In genomic region chr1:230766318-230766717, GRCh38 we compare ENCODE assay signal across 38 cellular contexts. TPM values are rescaled to one million over a fixed set of nuclear protein-coding genes. Genes with fewer than 3 reads are reported as not detected.
"Had no signal": no experiment of that assay in that cellular context is flagged by ENCODE, and none has a peak within 500 bp of the region (broad histone marks: within the 10 kb centered on the region; RNA-seq: fewer than 3 reads in every experiment).

No MANE protein-coding gene starts in this region.

- FAIRE-seq: astrocyte, bronchial epithelial cell had no signal

- H3K9me3 ChIP-seq: adrenal gland, ascending aorta, body of pancreas, breast epithelium had no signal

- H3K27me3 ChIP-seq: adrenal gland, ascending aorta, body of pancreas, brain microvascular endothelial cell, breast epithelium, cardiac muscle cell had no signal

- ATAC-seq: activated naive CD4-positive, alpha-beta T cell treated with anti-CD3 and anti-CD28 coated beads, Interleukin-2, amount 50 U/mL, for 72 hours; activated naive CD8-positive, alpha-beta T cell treated with anti-CD3 and anti-CD28 coated beads, Interleukin-2, amount 50 U/mL, for 24 hours; activated T-cell treated with anti-CD3 and anti-CD28 coated beads, Interleukin-2, amount 50 U/mL, for 4 hours; activated T-cell treated with anti-CD3 and anti-CD28 coated beads, Interleukin-2, amount 50 U/mL, for 72 hours; activated T-helper 17 cell treated with anti-CD3 and anti-CD28 coated beads, Interleukin-2, amount 50 U/mL, for 72 hours; body of pancreas had no signal

- H3K4me3 ChIP-seq: adrenal gland, ascending aorta, body of pancreas, breast epithelium, cardiac muscle cell had no signal

- DNase-seq: activated effector memory CD4-positive, alpha-beta T cell treated with anti-CD3 and anti-CD28 coated beads, Interleukin-2, amount 50 U/mL, for 16 hours; activated effector memory CD4-positive, alpha-beta T cell treated with Interleukin-2 at 50 U/mL for 16 hours; activated gamma-delta T cell; activated gamma-delta T cell treated with Interleukin-2 at 50 U/mL for 16 hours; activated naive CD4-positive, alpha-beta T cell; activated naive CD4-positive, alpha-beta T cell treated with anti-CD3 and anti-CD28 coated beads for 36 hours; activated naive CD4-positive, alpha-beta T cell treated with anti-CD3 and anti-CD28 coated beads, Interleukin-2, amount 10 ng/mL, durations not matched to agents 7 days and 5 days; activated naive CD4-positive, alpha-beta T cell treated with anti-CD3 and anti-CD28 coated beads, Interleukin-2, amount 50 U/mL, for 16 hours; activated naive CD4-positive, alpha-beta T cell treated with Interleukin-2 at 50 U/mL for 16 hours; activated naive CD8-positive, alpha-beta T cell treated with anti-CD3 and anti-CD28 coated beads for 36 hours; activated naive CD8-positive, alpha-beta T cell treated with anti-CD3 and anti-CD28 coated beads, Interleukin-2, amount 10 ng/mL, durations not matched to agents 7 days and 5 days; activated naive CD8-positive, alpha-beta T cell treated with anti-CD3 and anti-CD28 coated beads, Interleukin-2, amount 50 U/mL, for 24 hours; activated T-cell treated with anti-CD3 and anti-CD28 coated beads, Interleukin-2, amount 50 U/mL, for 1 hour; activated T-cell treated with anti-CD3 and anti-CD28 coated beads, Interleukin-2, amount 50 U/mL, for 24 hours; activated T-cell treated with anti-CD3 and anti-CD28 coated beads, Interleukin-2, amount 50 U/mL, for 4 hours; activated T-cell treated with anti-CD3 and anti-CD28 coated beads, Interleukin-2, amount 50 U/mL, for 48 hours; activated T-cell treated with anti-CD3 and anti-CD28 coated beads, Interleukin-2, amount 50 U/mL, for 72 hours; adrenal gland; amniotic stem cell; amygdala; anterior cingulate cortex; aorta; body of pancreas; brain microvascular endothelial cell; caudate nucleus; central memory CD4-positive, alpha-beta T cell; cerebellar nuclear complex had no signal

- H3K36me3 ChIP-seq: adrenal gland, ascending aorta, brain microvascular endothelial cell, breast epithelium, cardiac muscle cell had no signal

- H3K4me1 ChIP-seq: adrenal gland, ascending aorta, breast epithelium had no signal

- H3K27ac ChIP-seq: adrenal gland, ascending aorta, body of pancreas, brain microvascular endothelial cell, breast epithelium, cardiac muscle cell had no signal

RNA-seq across cellular contexts. Expression of gene CAPN9, which starts 19.1 kb away (rescaled TPM):
- total RNA-seq: activated naive CD4-positive, alpha-beta T cell treated with anti-CD3 and anti-CD28 coated beads for 36 hours; activated naive CD4-positive, alpha-beta T cell treated with anti-CD3 and anti-CD28 coated beads, Interleukin-2, amount 50 U/mL, for 72 hours; activated naive CD8-positive, alpha-beta T cell treated with anti-CD3 and anti-CD28 coated beads for 36 hours; activated naive CD8-positive, alpha-beta T cell treated with anti-CD3 and anti-CD28 coated beads, Interleukin-2, amount 10 ng/mL, durations not matched to agents 7 days and 5 days; activated T-cell treated with anti-CD3 and anti-CD28 coated beads, Interleukin-2, amount 50 U/mL, for 4 hours; activated T-cell treated with anti-CD3 and anti-CD28 coated beads, Interleukin-2, amount 50 U/mL, for 72 hours; activated T-helper 1 cell treated with anti-CD3 and anti-CD28 coated beads, Interleukin-12 subunit alpha, Interleukin-12 subunit beta, Interleukin-2, Interleukin-4 antibody, amounts not matched to agents 30 ng/mL and 10 ng/mL and 1 ng/mL, durations not matched to agents 14 hours and 24 hours and 36 hours; activated T-helper 17 cell treated with anti-CD3 and anti-CD28 coated beads, Interleukin-2, amount 50 U/mL, for 72 hours; activated T-helper 2 cell treated with anti-CD3 and anti-CD28 coated beads, Interferon-gamma antibody, Interleukin-2, Interleukin-4, amounts not matched to agents 10 μg/mL and 5 μg/mL and 100 μg/mL, durations not matched to agents 14 hours and 24 hours and 36 hours; aorta; ascending aorta; astrocyte; bronchial epithelial cell; cerebellum; chondrocyte had no signal

RNA-seq across cellular contexts. Expression of gene AGT, which starts 52.4 kb away (rescaled TPM):
- total RNA-seq: activated naive CD4-positive, alpha-beta T cell treated with anti-CD3 and anti-CD28 coated beads for 36 hours; activated naive CD4-positive, alpha-beta T cell treated with anti-CD3 and anti-CD28 coated beads, Interleukin-2, amount 50 U/mL, for 72 hours; activated naive CD8-positive, alpha-beta T cell treated with anti-CD3 and anti-CD28 coated beads for 36 hours; activated naive CD8-positive, alpha-beta T cell treated with anti-CD3 and anti-CD28 coated beads, Interleukin-2, amount 10 ng/mL, durations not matched to agents 7 days and 5 days; activated T-cell treated with anti-CD3 and anti-CD28 coated beads, Interleukin-2, amount 50 U/mL, for 72 hours; activated T-helper 1 cell treated with anti-CD3 and anti-CD28 coated beads, Interleukin-12 subunit alpha, Interleukin-12 subunit beta, Interleukin-2, Interleukin-4 antibody, amounts not matched to agents 30 ng/mL and 10 ng/mL and 1 ng/mL, durations not matched to agents 14 hours and 24 hours and 36 hours; activated T-helper 17 cell treated with anti-CD3 and anti-CD28 coated beads, Interleukin-2, amount 50 U/mL, for 72 hours; activated T-helper 2 cell treated with anti-CD3 and anti-CD28 coated beads, Interferon-gamma antibody, Interleukin-2, Interleukin-4, amounts not matched to agents 10 μg/mL and 5 μg/mL and 100 μg/mL, durations not matched to agents 14 hours and 24 hours and 36 hours had no signal
